27 cellular contexts compared by ENCODE assay signal in genomic region chr7:147756290-147756689, GRCh38.
DNase-seq lines count a peak whose midpoint lies in the region; ATAC-seq, FAIRE-seq and TF ChIP-seq lines count a peak whose summit lies in the region.
"Had no signal": no experiment of that assay in that cellular context is flagged by ENCODE, and none has a peak within 500 bp of the region (broad histone marks: within the 10 kb centered on the region; RNA-seq: fewer than 3 reads in every experiment).

No MANE protein-coding gene starts in this region.

- no peak for TF ChIP-seq CTCF in D721Med (IDR thresholded peaks at IDR 0.05; ENCODE audit: insufficient read depth, missing control alignments)
- TF ChIP-seq CTCF in foreskin keratinocyte (conservative IDR thresholded peaks at IDR 0.05), result no peak

- FAIRE-seq in D721Med (lab: Jason Lieb, UNC) (peak; percentile 92), HTR-8/SVneo (lab: Jason Lieb, UNC) (no peak)
- FAIRE-seq: A549, GM12892, K562 had no signal

- no peak for ATAC-seq in foreskin keratinocyte
- ATAC-seq: A549, K562, left lobe of liver, right cardiac atrium had no signal

- H3K27me3 ChIP-seq in foreskin keratinocyte, result no peaks in the 10 kb centered on the region
- H3K27me3 ChIP-seq: breast epithelium, spleen, transverse colon had no signal

- peak; percentile 2 for DNase-seq in NCI-H1436 (lab: John Stamatoyannopoulos, UW)
- DNase-seq in NCI-H1436 treated with DMSO at 0.1 percent for 48 hours (lab: John Stamatoyannopoulos, UW), result no peak
- no peak for DNase-seq in D721Med (ENCODE audit: insufficient read length, low spot score)
- peak; percentile 45 for DNase-seq in NCI-H345 treated with DMSO at 0.1 percent for 48 hours (lab: John Stamatoyannopoulos, UW; ENCODE audit: unreplicated experiment)
- peak; percentile 50 for DNase-seq in SHP77 treated with DMSO at 0.1 percent for 48 hours (lab: John Stamatoyannopoulos, UW)
- no peak for DNase-seq in SIG-M5 treated with dmso at 0.1 percent for 504 hours (lab: John Stamatoyannopoulos, UW; ENCODE audit: unreplicated experiment)
- DNase-seq in HTR-8/SVneo (ENCODE audit: insufficient read length, low spot score), result no peak
- no peak for DNase-seq in foreskin keratinocyte
- DNase-seq: activated B cell treated with CpG ODN at 0.5 μM for 24 hours; activated CD4-positive, alpha-beta T cell treated with anti-CD3 and anti-CD28 coated beads, Interleukin-2, amount 50 U/mL, for 1 hour; activated CD8-positive, alpha-beta memory T cell treated with anti-CD3 and anti-CD28 coated beads, Interleukin-2, amount 50 U/mL, for 4 hours; activated naive CD4-positive, alpha-beta T cell treated with anti-CD3 and anti-CD28 coated beads, Interleukin-2, amount 10 ng/mL, durations not matched to agents 7 days and 5 days; amniotic stem cell; mesenchymal stem cell; NCI-H1694; NCI-H226; posterior cingulate gyrus; right cardiac atrium; spleen; SW 1271; T1000; transverse colon had no signal

- H3K4me1 ChIP-seq in foreskin keratinocyte, result no peaks in the 10 kb centered on the region
- H3K4me1 ChIP-seq: A549, breast epithelium, spleen, transverse colon had no signal

- H3K27ac ChIP-seq in foreskin keratinocyte, result no peak overlapping the region
- H3K27ac ChIP-seq: A549, breast epithelium, spleen, transverse colon had no signal

Comparison
In these comparisons a context has a peak if more than half of its experiments do, and no peak if none do; other contexts are left out.
1. DNase-seq: peak in NCI-H1436 (single experiment), NCI-H345 treated with DMSO at 0.1 percent for 48 hours (single experiment) and SHP77 treated with DMSO at 0.1 percent for 48 hours (single experiment); none in NCI-H1436 treated with DMSO at 0.1 percent for 48 hours (single experiment), D721Med (single experiment), SIG-M5 treated with dmso at 0.1 percent for 504 hours (single experiment), HTR-8/SVneo (single experiment) and foreskin keratinocyte (0 of 2).